Comparison of ENCODE assay signal across 17 cellular contexts in the genomic region with DNA sequence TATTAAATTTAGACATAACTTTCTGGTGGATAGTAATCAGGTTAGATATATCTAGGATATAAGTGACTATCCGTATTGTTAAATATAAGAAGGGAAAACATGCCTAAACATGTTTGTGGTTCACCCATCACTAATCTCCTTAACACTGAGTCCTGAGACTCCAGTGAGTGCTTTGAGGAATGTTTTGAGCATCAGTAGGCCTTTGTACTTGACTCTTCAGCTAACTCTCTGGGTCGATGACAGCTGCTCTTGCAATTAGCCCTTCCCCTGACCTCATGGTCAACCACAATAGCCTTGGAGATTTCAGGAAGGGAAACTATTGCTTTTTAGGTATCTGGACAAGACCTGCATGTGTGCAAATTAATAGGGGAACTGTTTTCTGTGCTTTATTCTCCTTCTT.
A peak's percentile ranks its signal among the peaks of the same experiment; 100 is the strongest.
DNase-seq lines count a peak whose midpoint lies in the region; ATAC-seq and TF ChIP-seq lines count a peak whose summit lies in the region.
"Had no signal": no experiment of that assay in that cellular context is flagged by ENCODE, and none has a peak within 500 bp of the region (broad histone marks: within the 10 kb centered on the region; RNA-seq: fewer than 3 reads in every experiment).

No MANE protein-coding gene starts in this region.

- H3K9me3 ChIP-seq in cardiac muscle cell (ENCODE audit: low read depth) (no peaks in the 10 kb centered on the region), right atrium auricular region (no peaks in the 10 kb centered on the region), mammary epithelial cell (replicated peaks; ENCODE audit: insufficient read depth, low read length) (no peaks in the 10 kb centered on the region), upper lobe of left lung (no peaks in the 10 kb centered on the region)
- no peaks in the 10 kb centered on the region for H3K9me3 ChIP-seq in CD4-positive, alpha-beta memory T cell (ENCODE audit: control insufficient read depth in 1 of 2, low read length in 2 of 2)

- no peak overlapping the region for H3K27ac Mint-ChIP-seq in CD4-positive, alpha-beta memory T cell
- H3K27ac Mint-ChIP-seq: CD8-positive, alpha-beta memory T cell; effector memory CD8-positive, alpha-beta T cell had no signal

- 3% methylated on average over 2 of the region's 2 CpGs for WGBS in mammary epithelial cell (ENCODE audit: low coverage, missing lambda C conversion rate)
- 40 to 83% methylated on average over 2 of the region's 2 CpGs for WGBS in upper lobe of left lung, 2 donors

- H3K27ac ChIP-seq in cardiac muscle cell (peak overlapping the region; percentile 94), right atrium auricular region (no peak overlapping the region), mammary epithelial cell (ENCODE audit: insufficient read depth, low read depth, low read length) (peak overlapping the region; percentile 43), upper lobe of left lung (no peak overlapping the region)
- H3K27ac ChIP-seq in CD4-positive, alpha-beta memory T cell (ENCODE audit: low read depth, low read length): no peak overlapping the region
- H3K27ac ChIP-seq: HL-60 had no signal

- in situ Hi-C loops in mammary epithelial cell (cut with MboI; ENCODE audit: low sequenced_read_pairs in 2 of 2): no loop called here

- H2AFZ ChIP-seq in mammary epithelial cell (ENCODE audit: low read depth, low read length): peak overlapping the region; percentile 72

- intact Hi-C loops in mammary epithelial cell (cut with micrococcal nuclease): no loop called here
- intact Hi-C loops in CD4-positive, alpha-beta memory T cell (cut with micrococcal nuclease): no loop called here

- no peak for ATAC-seq in upper lobe of left lung (ENCODE audit: low FRiP score in 2 of 2)
- ATAC-seq: effector memory CD8-positive, alpha-beta T cell had no signal

- peak; percentile 57 to 94 for DNase-seq in cardiac muscle cell (ENCODE audit: low read depth in 1 of 2, low spot score in 1 of 2)
- DNase-seq in right atrium auricular region (ENCODE audit: low spot score): no peak
- peak; percentile 93 for DNase-seq in mammary epithelial cell
- peak; percentile 47 for DNase-seq in iris pigment epithelial cell (ENCODE audit: low read depth)
- no peak for DNase-seq in activated CD4-positive, alpha-beta T cell treated with anti-CD3 and anti-CD28 coated beads, Interleukin-2, amount 50 U/mL, for 1 hour
- no peak for DNase-seq in CD4-positive, alpha-beta memory T cell
- DNase-seq in T1000 (lab: John Stamatoyannopoulos, UW): no peak
- DNase-seq in upper lobe of left lung: no peak
- DNase-seq: activated CD4-positive, CD25-positive, alpha-beta regulatory T cell treated with anti-CD3 and anti-CD28 coated beads, Interleukin-2, amount 50 U/mL, for 72 hours; activated naive CD4-positive, alpha-beta T cell; CD8-positive, alpha-beta memory T cell; effector memory CD8-positive, alpha-beta T cell; GDM1; NCI-H187 treated with DMSO at 0.1 percent for 48 hours; NCI-H748 treated with DMSO at 0.1 percent for 48 hours; posterior cingulate gyrus had no signal

- H3K27me3 Mint-ChIP-seq in CD4-positive, alpha-beta memory T cell: peaks cover 0 to 2% of the 10 kb centered on the region in 2 donors

- H3K4me3 ChIP-seq in cardiac muscle cell (no peak overlapping the region), right atrium auricular region (no peak overlapping the region), mammary epithelial cell (replicated peaks in 1 of 3; ENCODE audit: insufficient read depth in 1 of 3, low read depth in 2 of 3, low read length in 3 of 3) (no peak overlapping the region), upper lobe of left lung (no peak overlapping the region)
- H3K4me3 ChIP-seq in CD4-positive, alpha-beta memory T cell (ENCODE audit: low read length in 2 of 2): no peak overlapping the region

- no peaks in the 10 kb centered on the region for H3K36me3 Mint-ChIP-seq in CD4-positive, alpha-beta memory T cell
- H3K36me3 Mint-ChIP-seq: CD8-positive, alpha-beta memory T cell had no signal

- peak overlapping the region; percentile 47 for H3K4me2 ChIP-seq in mammary epithelial cell (ENCODE audit: insufficient read depth, low read depth, low read length)

- POLR2A ChIA-PET in CD4-positive, alpha-beta memory T cell (lab: Charles Lee; ENCODE audit: partially characterized antibody): no interaction called here

- no peak overlapping the region for H3K4me3 Mint-ChIP-seq in CD4-positive, alpha-beta memory T cell
- H3K4me3 Mint-ChIP-seq: CD8-positive, alpha-beta memory T cell; effector memory CD8-positive, alpha-beta T cell had no signal

- dilution Hi-C loops in mammary epithelial cell (cut with HindIII; ENCODE audit: low sequenced_read_pairs): no loop called here

- TF ChIP-seq CTCF in cardiac muscle cell (IDR thresholded peaks at IDR 0.05; ENCODE audit: low read depth, low read length): no peak
- no peak for TF ChIP-seq CTCF in right atrium auricular region (IDR thresholded peaks at IDR 0.05)
- TF ChIP-seq CTCF in mammary epithelial cell (conservative IDR thresholded peaks at IDR 0.05 in 1 of 2, IDR thresholded peaks at IDR 0.05 in 1 of 2; ENCODE audit: extremely low read depth in 1 of 2, insufficient read depth in 1 of 2, low read depth in 1 of 2, low read length in 2 of 2): no peak
- TF ChIP-seq CTCF in upper lobe of left lung (IDR thresholded peaks at IDR 0.05): no peak

- H3K4me1 ChIP-seq in cardiac muscle cell (ENCODE audit: low read depth) (peaks cover 46% of the 10 kb centered on the region), right atrium auricular region (peaks cover 0 to 6% of the 10 kb centered on the region in 2 donors), mammary epithelial cell (ENCODE audit: insufficient read depth, low read length) (peaks cover 18% of the 10 kb centered on the region), upper lobe of left lung (no peaks in the 10 kb centered on the region)
- no peaks in the 10 kb centered on the region for H3K4me1 ChIP-seq in CD4-positive, alpha-beta memory T cell (ENCODE audit: insufficient read depth, low read length)

- no peaks in the 10 kb centered on the region for H3K27me3 ChIP-seq in cardiac muscle cell
- H3K27me3 ChIP-seq in right atrium auricular region: no peaks in the 10 kb centered on the region
- no peaks in the 10 kb centered on the region for H3K27me3 ChIP-seq in mammary epithelial cell (ENCODE audit: insufficient read depth, low read length)
- H3K27me3 ChIP-seq in CD4-positive, alpha-beta memory T cell (ENCODE audit: insufficient read depth, low read length): no peaks in the 10 kb centered on the region
- no peaks in the 10 kb centered on the region for H3K27me3 ChIP-seq in upper lobe of left lung

- H3K36me3 ChIP-seq in cardiac muscle cell: no peaks in the 10 kb centered on the region
- H3K36me3 ChIP-seq in right atrium auricular region: no peaks in the 10 kb centered on the region
- no peaks in the 10 kb centered on the region for H3K36me3 ChIP-seq in mammary epithelial cell (ENCODE audit: insufficient read depth, low read length)
- no peaks in the 10 kb centered on the region for H3K36me3 ChIP-seq in CD4-positive, alpha-beta memory T cell (ENCODE audit: insufficient read depth, low read length)
- no peaks in the 10 kb centered on the region for H3K36me3 ChIP-seq in upper lobe of left lung

- no peaks in the 10 kb centered on the region for H4K20me1 ChIP-seq in mammary epithelial cell (ENCODE audit: insufficient read depth, low read length)

- TF ChIP-seq POLR2A in upper lobe of left lung (IDR thresholded peaks at IDR 0.05): no peak

- no peaks in the 10 kb centered on the region for H3K79me2 ChIP-seq in mammary epithelial cell (ENCODE audit: insufficient read depth, low read length)

- TF ChIP-seq EP300 in upper lobe of left lung (IDR thresholded peaks at IDR 0.05): no peak

- no peaks in the 10 kb centered on the region for H3K9me3 Mint-ChIP-seq in CD4-positive, alpha-beta memory T cell
- H3K9me3 Mint-ChIP-seq: CD8-positive, alpha-beta memory T cell; effector memory CD8-positive, alpha-beta T cell had no signal

- CTCF ChIA-PET in mammary epithelial cell (lab: Charles Lee; ENCODE audit: low non-redundant PET): no interaction called here
- CTCF ChIA-PET in CD4-positive, alpha-beta memory T cell (lab: Charles Lee; ENCODE audit: partially characterized antibody): no interaction called here

- H3K9ac ChIP-seq in mammary epithelial cell (ENCODE audit: insufficient read depth, low read length): no peak overlapping the region

- no peaks in the 10 kb centered on the region for H3K4me1 Mint-ChIP-seq in CD4-positive, alpha-beta memory T cell
- H3K4me1 Mint-ChIP-seq: CD8-positive, alpha-beta memory T cell had no signal

- BruUV-seq in mammary epithelial cell (replicated peaks; lab: Mats Ljungman, UMichigan): no TSS peak

Comparison
In these comparisons a context has a peak if more than half of its experiments do, and no peak if none do; other contexts are left out.
1. DNase-seq: peak in cardiac muscle cell (2 of 2), mammary epithelial cell (single experiment) and iris pigment epithelial cell (single experiment); none in right atrium auricular region (single experiment), activated CD4-positive, alpha-beta T cell treated with anti-CD3 and anti-CD28 coated beads, Interleukin-2, amount 50 U/mL, for 1 hour (single experiment), CD4-positive, alpha-beta memory T cell (0 of 5), T1000 (single experiment) and upper lobe of left lung (0 of 2).
2. H3K27ac ChIP-seq: peak in cardiac muscle cell (single experiment) and mammary epithelial cell (single experiment); none in right atrium auricular region (0 of 2), CD4-positive, alpha-beta memory T cell (single experiment) and upper lobe of left lung (0 of 4).